In the genomic region with DNA sequence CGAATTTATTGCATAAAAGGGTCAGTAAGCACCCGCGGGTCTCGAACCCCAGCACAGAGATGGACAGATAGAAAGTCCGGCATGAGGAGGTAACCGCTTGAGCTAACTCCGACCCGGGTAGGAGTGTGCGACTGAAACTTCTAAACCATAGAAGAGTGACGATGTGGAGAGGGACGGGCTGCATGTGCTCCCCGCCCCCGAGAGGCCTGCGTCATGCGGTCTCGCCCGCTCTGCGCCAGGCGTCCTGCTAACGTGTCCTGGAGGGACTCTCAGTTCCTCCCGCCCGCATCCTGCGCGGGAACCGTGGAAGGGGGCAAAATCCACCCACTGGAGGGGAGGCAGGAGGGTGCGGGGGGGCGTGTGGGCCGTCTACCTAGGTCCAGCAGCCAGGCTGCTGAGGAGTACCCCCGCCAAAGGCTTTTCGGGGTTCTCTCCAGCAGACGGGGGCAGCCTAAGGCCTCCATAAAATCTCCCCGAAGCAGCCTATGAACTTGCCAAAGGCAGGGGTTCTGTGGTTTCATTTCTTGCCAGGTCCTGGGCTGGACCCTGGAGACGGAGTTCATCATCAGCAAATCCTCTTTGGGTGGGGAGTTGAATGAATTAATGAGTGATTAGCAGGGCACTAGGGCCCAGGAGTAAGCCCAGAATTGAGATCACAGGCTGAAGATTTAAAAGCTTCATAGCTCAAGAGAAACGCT, we compare ENCODE assay signal across 8 cellular contexts. TPM values are rescaled to one million over a fixed set of nuclear protein-coding genes. Genes with fewer than 3 reads are reported as not detected.
A peak's percentile ranks its signal among the peaks of the same experiment; 100 is the strongest.
DNase-seq lines count a peak whose midpoint lies in the region; ATAC-seq and TF ChIP-seq lines count a peak whose summit lies in the region.

No MANE protein-coding gene starts in this region.

- H3K4me2 ChIP-seq in GM23338 (peak overlapping the region; percentile 91), MM.1S (ENCODE audit: low read depth, low read length) (peak overlapping the region; percentile 71), neural progenitor cell (peak overlapping the region; percentile 74)

- H3K4me1 ChIP-seq in GM23338 (ENCODE audit: insufficient read depth) (peaks cover 3% of the 10 kb centered on the region; the same call in 1 of the 2 replicates), MM.1S (ENCODE audit: low read length) (no peaks in the 10 kb centered on the region), neural progenitor cell (no peaks in the 10 kb centered on the region), subcutaneous abdominal adipose tissue (ENCODE audit: control insufficient read depth in 5 of 5, insufficient read depth in 5 of 5, low read length in 5 of 5) (peaks cover 3 to 36% (median 15%) of the 10 kb centered on the region in 5 donors)

- no peak overlapping the region for H3K27ac ChIP-seq in GM23338 (ENCODE audit: low read depth)
- peak overlapping the region; percentile 46; the same call in 1 of the 2 replicates for H3K27ac ChIP-seq in MM.1S (ENCODE audit: low read length)
- no peak overlapping the region for H3K27ac ChIP-seq in neural progenitor cell
- H3K27ac ChIP-seq in subcutaneous abdominal adipose tissue (ENCODE audit: low read depth, low read length) = peak overlapping the region; percentile 38

- H2AFZ ChIP-seq in GM23338 (peak overlapping the region; percentile 80; the same call in 1 of the 2 replicates), MM.1S (ENCODE audit: low read length) (peak overlapping the region; percentile 49), neural progenitor cell (replicated peaks) (peak overlapping the region; percentile 58)

- H3K36me3 ChIP-seq in GM23338 (ENCODE audit: insufficient read depth) = no peaks in the 10 kb centered on the region
- H3K36me3 ChIP-seq in MM.1S (replicated peaks; ENCODE audit: insufficient read depth, low read length) = no peaks in the 10 kb centered on the region
- no peaks in the 10 kb centered on the region for H3K36me3 ChIP-seq in neural progenitor cell
- no peaks in the 10 kb centered on the region for H3K36me3 ChIP-seq in subcutaneous abdominal adipose tissue (ENCODE audit: control insufficient read depth in 5 of 5, insufficient read depth in 5 of 5, low read length in 5 of 5)

- H3K27ac Mint-ChIP-seq in GM23338 (peak overlapping the region; percentile 60; the same call in 1 of the 2 replicates), neural progenitor cell (no peak overlapping the region)

- peak overlapping the region; percentile 81 for H3K4me3 ChIP-seq in GM23338
- H3K4me3 ChIP-seq in MM.1S (ENCODE audit: low read length) = peak overlapping the region; percentile 59
- H3K4me3 ChIP-seq in fibroblast of pulmonary artery (replicated peaks; ENCODE audit: low read depth, low read length) = peak overlapping the region; percentile 42
- H3K4me3 ChIP-seq in neural progenitor cell = peak overlapping the region; percentile 45
- H3K4me3 ChIP-seq in subcutaneous abdominal adipose tissue (ENCODE audit: low read depth in 1 of 5, low read length in 5 of 5) = peak overlapping the region; percentile 47 to 70 (median 60)

- H3K9me2 ChIP-seq in GM23338 (ENCODE audit: insufficient read depth) = no peaks in the 10 kb centered on the region
- no peaks in the 10 kb centered on the region for H3K9me2 ChIP-seq in MM.1S (replicated peaks; ENCODE audit: insufficient read depth, low read length)

- H3K4me1 Mint-ChIP-seq in GM23338 = peaks cover 2% of the 10 kb centered on the region
- no peaks in the 10 kb centered on the region for H3K4me1 Mint-ChIP-seq in neural progenitor cell

- H3K79me2 ChIP-seq in GM23338 (replicated peaks; ENCODE audit: insufficient read depth) = no peaks in the 10 kb centered on the region
- H3K79me2 ChIP-seq in MM.1S (ENCODE audit: low read length) = no peaks in the 10 kb centered on the region
- H3K79me2 ChIP-seq in neural progenitor cell (ENCODE audit: low read depth) = no peaks in the 10 kb centered on the region

- H3K9ac ChIP-seq in MM.1S (ENCODE audit: low read length) = peak overlapping the region; percentile 76
- H3K9ac ChIP-seq in neural progenitor cell = no peak overlapping the region
- peak overlapping the region in 4 of 5 donors; percentile 30 to 50 (median 39) for H3K9ac ChIP-seq in subcutaneous abdominal adipose tissue (ENCODE audit: low read length in 5 of 5)

- peaks cover 12% of the 10 kb centered on the region for H3K27me3 Mint-ChIP-seq in GM23338 (ENCODE audit: insufficient read depth, low read depth, poor library complexity)
- H3K27me3 Mint-ChIP-seq in neural progenitor cell (ENCODE audit: insufficient read depth, low read depth) = no peaks in the 10 kb centered on the region

- H3K9me3 ChIP-seq in MM.1S (replicated peaks; ENCODE audit: insufficient read depth, low read length) = no peaks in the 10 kb centered on the region
- no peaks in the 10 kb centered on the region for H3K9me3 ChIP-seq in neural progenitor cell (ENCODE audit: low read depth)
- no peaks in the 10 kb centered on the region for H3K9me3 ChIP-seq in subcutaneous abdominal adipose tissue (ENCODE audit: control insufficient read depth in 5 of 5, low read length in 5 of 5)

- peak; percentile 80 for ATAC-seq in GM23338

- no peak for TF ChIP-seq CTCF in GM23338 (conservative IDR thresholded peaks at IDR 0.05; ENCODE audit: low read depth in 2 of 2)
- TF ChIP-seq CTCF in MM.1S (IDR thresholded peaks at IDR 0.05; ENCODE audit: low read length) = no peak
- TF ChIP-seq CTCF in fibroblast of pulmonary artery (IDR thresholded peaks at IDR 0.05; ENCODE audit: low read length, missing control alignments) = no peak
- no peak for TF ChIP-seq CTCF in neural progenitor cell (IDR thresholded peaks at IDR 0.05)

- H4K20me1 ChIP-seq in GM23338 (replicated peaks; ENCODE audit: insufficient read depth) (no peaks in the 10 kb centered on the region), MM.1S (ENCODE audit: insufficient read depth, low read length) (no peaks in the 10 kb centered on the region), neural progenitor cell (ENCODE audit: low read depth) (no peaks in the 10 kb centered on the region)

- H3K27me3 ChIP-seq in GM23338 (ENCODE audit: insufficient read depth) (peaks cover 9% of the 10 kb centered on the region; the same call in 1 of the 2 replicates), MM.1S (replicated peaks; ENCODE audit: insufficient read depth, low read length) (no peaks in the 10 kb centered on the region), neural progenitor cell (peaks cover 50% of the 10 kb centered on the region), subcutaneous abdominal adipose tissue (ENCODE audit: control insufficient read depth in 5 of 5, insufficient read depth in 4 of 5, low read length in 5 of 5) (no peaks in the 10 kb centered on the region)

- H3F3A ChIP-seq in GM23338 (replicated peaks; ENCODE audit: low read depth) (no peaks in the 10 kb centered on the region), MM.1S (ENCODE audit: insufficient read depth, low read length) (no peaks in the 10 kb centered on the region), neural progenitor cell (ENCODE audit: low read depth) (no peaks in the 10 kb centered on the region)

- DNase-seq in GM04503 (ENCODE audit: low read depth) = peak; percentile 67
- peak; percentile 83 for DNase-seq in GM23338 (ENCODE audit: low spot score)
- peak; percentile 85 for DNase-seq in MM.1S
- DNase-seq in activated T-cell treated with anti-CD3 and anti-CD28 coated beads for 48 hours (ENCODE audit: low read depth) = peak; percentile 69
- DNase-seq in fibroblast of pulmonary artery (ENCODE audit: low read depth) = peak; percentile 90
- DNase-seq in neural progenitor cell (ENCODE audit: low spot score) = peak; percentile 85
- DNase-seq in NK-92 (lab: John Stamatoyannopoulos, UW; ENCODE audit: unreplicated experiment) = no peak

- no peaks in the 10 kb centered on the region for H3K36me3 Mint-ChIP-seq in GM23338 (ENCODE audit: low read depth)
- no peaks in the 10 kb centered on the region for H3K36me3 Mint-ChIP-seq in neural progenitor cell

- H3K4me3 Mint-ChIP-seq in GM23338 (peak overlapping the region; percentile 86), neural progenitor cell (no peak overlapping the region)

- H3K9me3 Mint-ChIP-seq in GM23338 (peaks cover 4% of the 10 kb centered on the region; the same call in 1 of the 3 replicates), neural progenitor cell (no peaks in the 10 kb centered on the region)

TF ChIP-seq in GM23338, 12 proteins besides CTCF, POLR2A, EP300 and RAD21:
- no peak for TF ChIP-seq ZNF331 (CRISPR knock-in tag; IDR thresholded peaks at IDR 0.05; ENCODE audit: low read depth)
- TF ChIP-seq STAT1 (IDR thresholded peaks at IDR 0.05; ENCODE audit: unreplicated experiment) = no peak
- peak; percentile 79 for TF ChIP-seq CREB1 (CRISPR knock-in tag; IDR thresholded peaks at IDR 0.05; ENCODE audit: low read depth)
- peak; percentile 71 for TF ChIP-seq POLR2AphosphoS5 (IDR thresholded peaks at IDR 0.05; ENCODE audit: low read depth)
- TF ChIP-seq NANOG (IDR thresholded peaks at IDR 0.05; ENCODE audit: borderline replicate concordance) = no peak

RNA-seq across cellular contexts. Expression of a gene that starts 51.8 kb away (rescaled TPM):
- 8.2 and 8.9 TPM in 2 replicates for total RNA-seq in GM23338 (2014; rRNA removed; shearing (Covaris generic))
- 8.0 and 9.4 TPM in 2 replicates for polyA plus RNA-seq in GM23338 (2016; fragmentation: Nextera tagmentation; extraction: Ambion mirVana)
- total RNA-seq in neural progenitor cell (ENCODE audit: low replicate concordance) = 9.5 and 16.4 TPM in 2 replicates

RNA-seq across cellular contexts. Expression of a gene that starts 52.0 kb away (rescaled TPM):
- 52.5 and 56.6 TPM in 2 replicates for total RNA-seq in GM23338 (2014; rRNA removed; shearing (Covaris generic))
- polyA plus RNA-seq in GM23338 (2016; fragmentation: Nextera tagmentation; extraction: Ambion mirVana) = 31.2 and 37.5 TPM in 2 replicates
- total RNA-seq in neural progenitor cell (ENCODE audit: low replicate concordance) = 75.0 and 102 TPM in 2 replicates

Comparison
In these comparisons a context has a peak if more than half of its experiments do, and no peak if none do; other contexts are left out.
1. H3K27ac ChIP-seq: peak in MM.1S (single experiment) and subcutaneous abdominal adipose tissue (single experiment); none in GM23338 (single experiment) and neural progenitor cell (single experiment).
2. Peak in every context shown above with its lines, with median percentiles within 50 percentile points of each other: H2AFZ ChIP-seq, H3K4me2 ChIP-seq and H3K4me3 ChIP-seq.